In genomic region chr5:61362796-61363364, GRCh38 we compare ENCODE assay signal across 11 cellular contexts. TPM values are rescaled to one million over a fixed set of nuclear protein-coding genes. Genes with fewer than 3 reads are reported as not detected.
DNase-seq lines count a peak whose midpoint lies in the region; ATAC-seq and TF ChIP-seq lines count a peak whose summit lies in the region.
"Had no signal": no experiment of that assay in that cellular context is flagged by ENCODE, and none has a peak within 500 bp of the region (broad histone marks: within the 10 kb centered on the region; RNA-seq: fewer than 3 reads in every experiment).

No MANE protein-coding gene starts in this region.

- H3K27me3 ChIP-seq in left ventricle myocardium inferior (ENCODE audit: low read depth) = no peaks in the 10 kb centered on the region

- intact Hi-C loops in left ventricle myocardium inferior (cut with micrococcal nuclease) (no loop called here), Right ventricle myocardium superior (cut with DNase I) (no loop called here)

- H3K4me3 ChIP-seq in left ventricle myocardium inferior = no peak overlapping the region
- no peak overlapping the region for H3K4me3 ChIP-seq in epithelial cell of esophagus (ENCODE audit: low read length)
- H3K4me3 ChIP-seq in retinal pigment epithelial cell (ENCODE audit: low read length) = no peak overlapping the region
- H3K4me3 ChIP-seq: lung had no signal

- no peak for DNase-seq in left ventricle myocardium inferior
- DNase-seq in Right ventricle myocardium superior = no peak
- DNase-seq in NCI-H69 (lab: John Stamatoyannopoulos, UW) = peak; percentile 45
- no peak for DNase-seq in epithelial cell of esophagus (ENCODE audit: low read depth)
- DNase-seq in retinal pigment epithelial cell (ENCODE audit: low read depth) = no peak
- DNase-seq: NCI-H1436, substantia nigra had no signal

- peaks cover under 1% of the 10 kb centered on the region for H3K9me3 ChIP-seq in left ventricle myocardium inferior (replicated peaks)

- H3K4me1 ChIP-seq in left ventricle myocardium inferior = peaks cover 42% of the 10 kb centered on the region

- H3K36me3 ChIP-seq in left ventricle myocardium inferior = no peaks in the 10 kb centered on the region

- ATAC-seq in Right ventricle myocardium superior (ENCODE audit: poor library complexity) (no peak), GM21381 (IDR thresholded peaks at IDR 0.05; ENCODE audit: unreplicated experiment) (no peak), HG02759 (IDR thresholded peaks at IDR 0.05; ENCODE audit: unreplicated experiment) (no peak), GM21447 (IDR thresholded peaks at IDR 0.05; ENCODE audit: unreplicated experiment) (no peak)

- no peak overlapping the region for H3K27ac ChIP-seq in left ventricle myocardium inferior (replicated peaks)

- TF ChIP-seq CTCF in left ventricle myocardium inferior (IDR thresholded peaks at IDR 0.05; ENCODE audit: borderline replicate concordance) (peak; percentile 18), epithelial cell of esophagus (IDR thresholded peaks at IDR 0.05; ENCODE audit: insufficient read depth, low read depth, low read length, missing control alignments) (peak; percentile 15), retinal pigment epithelial cell (conservative IDR thresholded peaks at IDR 0.05; ENCODE audit: low read depth, low read length) (peak; percentile 50)

RNA-seq across cellular contexts. Expression of gene ZSWIM6, which starts 30.8 kb away (rescaled TPM):
- total RNA-seq in left ventricle myocardium inferior (5.7 TPM), Right ventricle myocardium superior (6.6 TPM)
